In genomic region chr12:6620885-6621274, GRCh38 we compare ENCODE assay signal across 1 cellular context.
TF ChIP-seq lines count a peak whose summit lies in the region.

No MANE protein-coding gene starts in this region.

TF ChIP-seq in K562, 482 proteins besides CTCF, POLR2A, EP300 and RAD21:
- TF ChIP-seq RBFOX2 (IDR thresholded peaks at IDR 0.05; ENCODE audit: low read depth, low read length): peak; percentile 41; the same call in 1 of the 2 replicates
- no peak for TF ChIP-seq CREBBP (IDR thresholded peaks at IDR 0.05; ENCODE audit: low read depth, low read length)
- no peak for TF ChIP-seq MITF (IDR thresholded peaks at IDR 0.05)
- no peak for TF ChIP-seq BRD4 (IDR thresholded peaks at IDR 0.05)
